In the genomic region with DNA sequence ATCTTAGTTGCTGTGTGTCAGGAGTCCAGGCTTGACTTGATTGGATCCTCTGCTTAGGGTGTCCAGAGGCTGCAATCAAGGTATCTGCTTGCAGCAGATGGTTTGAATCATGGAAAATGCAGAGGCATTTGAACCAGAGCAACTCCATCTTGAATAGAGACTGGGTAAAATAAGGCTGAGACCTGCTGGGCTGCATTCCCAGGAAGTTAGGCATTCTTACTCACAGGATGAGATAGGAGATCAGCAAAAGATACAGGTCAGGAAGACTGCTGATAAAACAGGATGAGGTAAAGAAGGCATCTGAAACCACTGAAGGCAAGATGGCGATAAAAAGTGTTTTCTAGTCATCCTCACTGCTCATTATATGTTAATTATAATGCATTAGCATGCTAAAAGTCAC, we compare ENCODE assay signal across 18 cellular contexts.
A peak's percentile ranks its signal among the peaks of the same experiment; 100 is the strongest.
DNase-seq lines count a peak whose midpoint lies in the region; ATAC-seq, FAIRE-seq and TF ChIP-seq lines count a peak whose summit lies in the region.
"Had no signal": no experiment of that assay in that cellular context is flagged by ENCODE, and none has a peak within 500 bp of the region (broad histone marks: within the 10 kb centered on the region; RNA-seq: fewer than 3 reads in every experiment).

No MANE protein-coding gene starts in this region.

- no peak overlapping the region for H3K4me3 Mint-ChIP-seq in astrocyte (ENCODE audit: unreplicated experiment)
- H3K4me3 Mint-ChIP-seq: B cell; CD4-positive, CD25-positive, alpha-beta regulatory T cell had no signal

- no peak overlapping the region for H3K4me3 ChIP-seq in astrocyte (ENCODE audit: insufficient read depth, low read depth, low read length)
- H3K4me3 ChIP-seq: HAP-1, K562 had no signal

- H2AFZ ChIP-seq in astrocyte (ENCODE audit: low read depth, low read length) = no peak overlapping the region

- H4K20me1 ChIP-seq in astrocyte (ENCODE audit: insufficient read depth, low read length) = no peaks in the 10 kb centered on the region

- peaks cover 22% of the 10 kb centered on the region for H3K4me1 Mint-ChIP-seq in astrocyte (ENCODE audit: low read depth, unreplicated experiment)
- H3K4me1 Mint-ChIP-seq: B cell; CD4-positive, CD25-positive, alpha-beta regulatory T cell had no signal

- H3K9ac ChIP-seq in astrocyte (ENCODE audit: low read length) = no peak overlapping the region

- H3K27me3 Mint-ChIP-seq in astrocyte (ENCODE audit: low read depth, unreplicated experiment) = no peaks in the 10 kb centered on the region
- H3K27me3 Mint-ChIP-seq: B cell; CD4-positive, CD25-positive, alpha-beta regulatory T cell had no signal

- no peaks in the 10 kb centered on the region for H3K4me1 ChIP-seq in astrocyte (ENCODE audit: insufficient read depth, low read length)

- no peak overlapping the region for H3K4me2 ChIP-seq in astrocyte (ENCODE audit: low read length)

- H3K36me3 ChIP-seq in astrocyte (ENCODE audit: insufficient read depth, low read length) = no peaks in the 10 kb centered on the region
- H3K36me3 ChIP-seq: HAP-1 had no signal

- H3K27ac Mint-ChIP-seq in astrocyte (ENCODE audit: unreplicated experiment) = peak overlapping the region; percentile 3
- H3K27ac Mint-ChIP-seq: B cell; CD4-positive, CD25-positive, alpha-beta regulatory T cell had no signal

- peaks cover 2% of the 10 kb centered on the region for H3K9me3 Mint-ChIP-seq in astrocyte (ENCODE audit: unreplicated experiment)

- ATAC-seq in stimulated activated naive CD8-positive, alpha-beta T cell treated with anti-CD3 and anti-CD28 coated beads, Interleukin-15, Interleukin-2, amounts not matched to agents 100 U/mL and 50 U/mL, for 24 hours = no peak
- ATAC-seq in HG02588 (IDR thresholded peaks at IDR 0.05; ENCODE audit: unreplicated experiment) = no peak
- ATAC-seq: K562 had no signal

- no peak overlapping the region for H3K27ac ChIP-seq in astrocyte (ENCODE audit: low read depth, low read length)
- H3K27ac ChIP-seq: HL-60 had no signal

- H3K9me3 ChIP-seq in astrocyte (ENCODE audit: insufficient read depth, low read depth, low read length) = no peaks in the 10 kb centered on the region
- H3K9me3 ChIP-seq: HAP-1 had no signal

- no peaks in the 10 kb centered on the region for H3K36me3 Mint-ChIP-seq in astrocyte (ENCODE audit: low read depth, unreplicated experiment)
- H3K36me3 Mint-ChIP-seq: CD4-positive, CD25-positive, alpha-beta regulatory T cell had no signal

- TF ChIP-seq CTCF in astrocyte (IDR thresholded peaks at IDR 0.05; ENCODE audit: insufficient read depth, low read depth, low read length) = no peak

- H3K27me3 ChIP-seq in astrocyte (ENCODE audit: insufficient read depth, low read length) = no peaks in the 10 kb centered on the region

- no peak for FAIRE-seq in astrocyte (lab: Jason Lieb, UNC)
- FAIRE-seq: HTR-8/SVneo, K562 had no signal

- no peaks in the 10 kb centered on the region for H3K79me2 ChIP-seq in astrocyte (ENCODE audit: insufficient read depth, low read length)

- DNase-seq in NCI-H226 (peak; percentile 64), astrocyte (ENCODE audit: low read depth) (peak; percentile 45), kidney tubule cell (ENCODE audit: low spot score) (peak; percentile 6), NCI-H1092 (lab: John Stamatoyannopoulos, UW) (no peak)
- no peak for DNase-seq in stimulated activated naive CD8-positive, alpha-beta T cell treated with anti-CD3 and anti-CD28 coated beads, Interleukin-15, Interleukin-2, amounts not matched to agents 100 U/mL and 50 U/mL, for 24 hours
- DNase-seq in activated CD4-positive, alpha-beta T cell treated with anti-CD3 and anti-CD28 coated beads for 4 hours = no peak
- DNase-seq: CD4-positive, CD25-positive, alpha-beta regulatory T cell; DMS53; NCI-H1048; NCI-H2081 treated with DMSO at 0.1 percent for 48 hours; NCI-H526 treated with DMSO at 0.1 percent for 48 hours; SIG-M5 had no signal

Comparison
In these comparisons a context has a peak if more than half of its experiments do, and no peak if none do; other contexts are left out.
1. DNase-seq: peak in NCI-H226 (single experiment), astrocyte (single experiment) and kidney tubule cell (single experiment); none in NCI-H1092 (single experiment), stimulated activated naive CD8-positive, alpha-beta T cell treated with anti-CD3 and anti-CD28 coated beads, Interleukin-15, Interleukin-2, amounts not matched to agents 100 U/mL and 50 U/mL, for 24 hours (single experiment) and activated CD4-positive, alpha-beta T cell treated with anti-CD3 and anti-CD28 coated beads for 4 hours (0 of 2).